ENCODE assay signal across 19 cellular contexts in genomic region chr7:151334628-151335027, GRCh38. TPM values are rescaled to one million over a fixed set of nuclear protein-coding genes. Genes with fewer than 3 reads are reported as not detected.
DNase-seq lines count a peak whose midpoint lies in the region; ATAC-seq and FAIRE-seq lines count a peak whose summit lies in the region.
"Had no signal": no experiment of that assay in that cellular context is flagged by ENCODE, and none has a peak within 500 bp of the region (broad histone marks: within the 10 kb centered on the region; RNA-seq: fewer than 3 reads in every experiment).

No MANE protein-coding gene starts in this region.

- H3K36me3 Mint-ChIP-seq in memory B cell: peaks cover 1% of the 10 kb centered on the region
- H3K36me3 Mint-ChIP-seq in activated CD4-positive, alpha-beta T cell treated with anti-CD3 and anti-CD28 coated beads, Interleukin-2, amount 10 ng/mL, durations not matched to agents 24 days and 14 days (ENCODE audit: low read depth): peaks cover 2% of the 10 kb centered on the region
- H3K36me3 Mint-ChIP-seq: CD4-positive, CD25-positive, alpha-beta regulatory T cell had no signal

- intact Hi-C loops in activated CD4-positive, alpha-beta T cell treated with anti-CD3 and anti-CD28 coated beads, Interleukin-2, amount 10 ng/mL, durations not matched to agents 24 days and 14 days (cut with micrococcal nuclease): no loop called here

- peak; percentile 44 for FAIRE-seq in GM19239 (lab: Jason Lieb, UNC)
- FAIRE-seq: GM12878, H54 had no signal

- H3K9me3 Mint-ChIP-seq in memory B cell: peaks cover 2% of the 10 kb centered on the region
- peaks cover 5% of the 10 kb centered on the region for H3K9me3 Mint-ChIP-seq in activated CD4-positive, alpha-beta T cell treated with anti-CD3 and anti-CD28 coated beads, Interleukin-2, amount 10 ng/mL, durations not matched to agents 24 days and 14 days

- H3K4me3 Mint-ChIP-seq in memory B cell: no peak overlapping the region
- H3K4me3 Mint-ChIP-seq in activated CD4-positive, alpha-beta T cell treated with anti-CD3 and anti-CD28 coated beads, Interleukin-2, amount 10 ng/mL, durations not matched to agents 24 days and 14 days: no peak overlapping the region
- H3K4me3 Mint-ChIP-seq: B cell; CD4-positive, CD25-positive, alpha-beta regulatory T cell; CD8-positive, alpha-beta memory T cell; HFFc6 had no signal

- H3K4me1 Mint-ChIP-seq in memory B cell: peaks cover 9% of the 10 kb centered on the region
- peaks cover under 1% of the 10 kb centered on the region for H3K4me1 Mint-ChIP-seq in activated CD4-positive, alpha-beta T cell treated with anti-CD3 and anti-CD28 coated beads, Interleukin-2, amount 10 ng/mL, durations not matched to agents 24 days and 14 days

- no peak for DNase-seq in GM19239 (ENCODE audit: insufficient read length, low spot score)
- DNase-seq in OCI-M1 (lab: John Stamatoyannopoulos, UW): peak; percentile 4
- no peak for DNase-seq in memory B cell (ENCODE audit: low spot score in 2 of 2)
- no peak for DNase-seq in activated CD4-positive, alpha-beta T cell treated with anti-CD3 and anti-CD28 coated beads, Interleukin-2, amount 10 ng/mL, durations not matched to agents 24 days and 14 days
- DNase-seq in pons (ENCODE audit: low spot score): no peak
- DNase-seq in kidney glomerular epithelial cell (lab: John Stamatoyannopoulos, UW): no peak
- DNase-seq: CD4-positive, CD25-positive, alpha-beta regulatory T cell; CD8-positive, alpha-beta memory T cell; COR-L47; DMS 273 treated with DMSO at 0.1 percent for 48 hours; DMS53; DND-41; EL; GM23248; HCEC 1CT; HFFc6 had no signal

- peak; percentile 50 for ATAC-seq in memory B cell (ENCODE audit: low read depth)
- ATAC-seq: GM12878 had no signal

- H3K27me3 Mint-ChIP-seq in memory B cell: no peaks in the 10 kb centered on the region
- peaks cover 4% of the 10 kb centered on the region for H3K27me3 Mint-ChIP-seq in activated CD4-positive, alpha-beta T cell treated with anti-CD3 and anti-CD28 coated beads, Interleukin-2, amount 10 ng/mL, durations not matched to agents 24 days and 14 days
- H3K27me3 Mint-ChIP-seq: CD8-positive, alpha-beta memory T cell had no signal

- no peak overlapping the region for H3K27ac Mint-ChIP-seq in memory B cell
- no peak overlapping the region for H3K27ac Mint-ChIP-seq in activated CD4-positive, alpha-beta T cell treated with anti-CD3 and anti-CD28 coated beads, Interleukin-2, amount 10 ng/mL, durations not matched to agents 24 days and 14 days
- H3K27ac Mint-ChIP-seq: B cell, HFFc6 had no signal

RNA-seq across cellular contexts. Expression of gene NUB1, which starts 7.0 kb away (rescaled TPM):
- total RNA-seq in activated CD4-positive, alpha-beta T cell treated with anti-CD3 and anti-CD28 coated beads, Interleukin-2, amount 10 ng/mL, durations not matched to agents 24 days and 14 days: 36.5 and 40.4 TPM in 2 replicates
